Comparison of ENCODE assay signal across 8 cellular contexts in the genomic region with DNA sequence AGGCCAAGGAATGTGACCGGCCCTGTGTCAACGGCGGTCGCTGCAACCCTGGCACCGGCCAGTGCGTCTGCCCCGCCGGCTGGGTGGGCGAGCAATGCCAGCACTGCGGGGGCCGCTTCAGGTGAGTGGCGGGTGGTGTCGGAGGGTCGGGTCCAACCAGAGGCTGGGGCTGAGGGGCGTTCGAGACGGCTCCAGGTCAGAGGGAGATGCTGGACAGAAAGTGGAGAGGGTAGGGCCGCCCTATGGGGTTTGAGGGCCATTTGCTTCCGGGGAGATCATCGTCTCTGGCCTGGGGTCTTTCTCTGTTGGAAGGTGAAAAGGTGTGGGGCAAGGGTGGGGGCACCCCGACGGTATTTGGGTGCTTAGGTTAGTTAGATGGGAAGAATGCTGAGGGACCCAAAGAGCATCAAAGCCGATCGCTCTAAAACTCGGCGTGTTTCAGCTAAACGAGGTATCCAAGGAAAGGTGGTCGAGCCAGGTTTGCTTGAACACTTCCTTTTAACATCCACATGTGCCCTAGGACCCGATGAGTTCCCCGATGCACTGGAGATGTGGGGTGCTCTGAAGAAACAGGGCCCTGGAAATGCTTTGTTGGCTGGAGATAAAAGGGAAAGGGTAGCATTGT. TPM values are rescaled to one million over a fixed set of nuclear protein-coding genes. Genes with fewer than 3 reads are reported as not detected.
DNase-seq lines count a peak whose midpoint lies in the region; ATAC-seq, FAIRE-seq and TF ChIP-seq lines count a peak whose summit lies in the region.

No MANE protein-coding gene starts in this region.

- no peak overlapping the region for H2AFZ ChIP-seq in HepG2 (ENCODE audit: low read length)

- in situ Hi-C loops in astrocyte of the cerebellum (cut with HindIII; ENCODE audit: low sequenced_read_pairs) = no loop called here
- in situ Hi-C loops in HepG2 (cut with HindIII; ENCODE audit: extremely low pct_ligation_motif_present, low pct_unique_long_range_greater_than_20kb) = no loop called here

- no peak for TF ChIP-seq POLR2A in HepG2 (IDR thresholded peaks at IDR 0.05; ENCODE audit: insufficient read depth in 1 of 2, low read depth in 2 of 2, low read length in 2 of 2)

- H3K36me3 ChIP-seq in HepG2 (replicated peaks in 1 of 2; ENCODE audit: control insufficient read depth in 1 of 2, insufficient read depth in 2 of 2, low read length in 2 of 2) (no peaks in the 10 kb centered on the region; a peak in 1 of 5 replicates), thymus (ENCODE audit: control insufficient read depth, insufficient read depth) (no peaks in the 10 kb centered on the region)

- no TSS peak for BruUV-seq in HepG2 (replicated peaks; lab: Mats Ljungman, UMichigan)

- no peak for TF ChIP-seq CTCF in astrocyte of the cerebellum (IDR thresholded peaks at IDR 0.05; ENCODE audit: low read depth, low read length, missing control alignments)
- TF ChIP-seq CTCF in HepG2 (CRISPR knock-in tag; IDR thresholded peaks at IDR 0.05) = no peak

- peak overlapping the region; percentile 94 for H3K4me2 ChIP-seq in HepG2 (ENCODE audit: low read depth, low read length)

- H3K4me1 ChIP-seq in HepG2 (ENCODE audit: insufficient read depth, low read length) (peaks cover 44% of the 10 kb centered on the region), thymus (ENCODE audit: control insufficient read depth, insufficient read depth, low read length) (peaks cover 3% of the 10 kb centered on the region)

- TF ChIP-seq EP300 in HepG2 (IDR thresholded peaks at IDR 0.05; ENCODE audit: low read depth in 2 of 2, low read length in 2 of 2) (no peak), HepG2 (CRISPR knock-in tag; IDR thresholded peaks at IDR 0.05; ENCODE audit: borderline replicate concordance) (no peak)

- ATAC-seq in GM18858 (IDR thresholded peaks at IDR 0.05; ENCODE audit: unreplicated experiment) (peak; percentile 21), HG03175 (IDR thresholded peaks at IDR 0.05; ENCODE audit: unreplicated experiment) (peak; percentile 21), HepG2 (no peak; the same call in 2 of the 3 replicates)

- intact Hi-C loops in HepG2 (cut with micrococcal nuclease; ENCODE audit: unreplicated experiment) = loop anchor here (2.0 to 5.0 kb wide), 3 partner anchors 41 to 86 kb away; no protein-coding TSS in a partner anchor

- TF ChIP-seq RAD21 in HepG2 (CRISPR knock-in tag; IDR thresholded peaks at IDR 0.05) = no peak

- POLR2A ChIA-PET in HepG2 (lab: Yijun Ruan, JAX) = interaction anchor here (0.8 to 4.7 kb wide), 2 partner anchors 11 to 63 kb away, joined by 3 to 40 read pairs; no protein-coding TSS in a partner anchor

- no peak for FAIRE-seq in HepG2 (lab: Jason Lieb, UNC)

- CTCF ChIA-PET in HepG2 (lab: Yijun Ruan, JAX; ENCODE audit: low intra/inter-chr PET ratio, low total read pairs) = no interaction called here

- WGBS in HepG2 (ENCODE audit: low lambda C conversion rate) = under 1% methylated on average over 30 of the region's 30 CpGs
- under 1% methylated on average over 30 of the region's 30 CpGs for WGBS in thymus

- no peaks in the 10 kb centered on the region for H3K9me3 ChIP-seq in HepG2 (ENCODE audit: low read length)
- no peaks in the 10 kb centered on the region for H3K9me3 ChIP-seq in thymus (ENCODE audit: control insufficient read depth)

- H3K27ac ChIP-seq in HepG2 (ENCODE audit: extremely low read length, insufficient read depth, low read length) (peak overlapping the region; percentile 65), thymus (ENCODE audit: low read depth) (no peak overlapping the region)

- peak overlapping the region; percentile 82 for H3K4me3 ChIP-seq in astrocyte of the cerebellum (ENCODE audit: low read depth, low read length)
- H3K4me3 ChIP-seq in HepG2 (replicated peaks in 1 of 3; ENCODE audit: insufficient read depth in 1 of 3, low read depth in 2 of 3, low read length in 3 of 3) = peak overlapping the region; percentile 79 to 99 (median 82)
- peak overlapping the region; percentile 96 for H3K4me3 ChIP-seq in thymus (ENCODE audit: low read length)

- H4K20me1 ChIP-seq in HepG2 (ENCODE audit: insufficient read depth, low read length) = peaks cover 18% of the 10 kb centered on the region

- H3K27me3 ChIP-seq in HepG2 (ENCODE audit: control insufficient read depth in 1 of 2, insufficient read depth in 2 of 2, low read length in 2 of 2) (peaks cover 0 to 4% of the 10 kb centered on the region in 2 experiments; a peak in 2 of 5 replicates), thymus (ENCODE audit: control insufficient read depth, insufficient read depth) (no peaks in the 10 kb centered on the region)

- no peak for DNase-seq in astrocyte of the cerebellum (ENCODE audit: low read depth)
- DNase-seq in HepG2 (ENCODE audit: low spot score) = no peak
- no peak for DNase-seq in NCI-H2029 treated with DMSO at 0.1 percent for 48 hours (lab: John Stamatoyannopoulos, UW)
- DNase-seq in COLO668 (lab: John Stamatoyannopoulos, UW; ENCODE audit: unreplicated experiment) = no peak
- DNase-seq in SW480 (ENCODE audit: low spot score) = no peak

- peak overlapping the region; percentile 84 for H3K9ac ChIP-seq in HepG2 (ENCODE audit: insufficient read depth, low read depth, low read length)

- H3K79me2 ChIP-seq in HepG2 (ENCODE audit: insufficient read depth, low read length) = peaks cover 50% of the 10 kb centered on the region

TF ChIP-seq in HepG2, 621 proteins besides CTCF, POLR2A, EP300 and RAD21 (continues in another document):
- TF ChIP-seq YEATS2 (CRISPR knock-in tag; IDR thresholded peaks at IDR 0.05; ENCODE audit: borderline replicate concordance) (no peak), TAF15 (IDR thresholded peaks at IDR 0.05; ENCODE audit: low read depth, low read length, poor library complexity, severe bottlenecking) (peak; percentile 11), ZNF841 (CRISPR knock-in tag; IDR thresholded peaks at IDR 0.05; ENCODE audit: borderline replicate concordance) (0 out of 2 replicates have a peak, but pooled peaks have one; percentile 1), TERF1 (CRISPR knock-in tag; IDR thresholded peaks at IDR 0.05) (0 out of 2 replicates have a peak, but pooled peaks have one; percentile 33), ZNF556 (CRISPR knock-in tag; IDR thresholded peaks at IDR 0.05; ENCODE audit: borderline replicate concordance) (0 out of 2 replicates have a peak, but pooled peaks have one; percentile 7), ZNF230 (CRISPR knock-in tag; IDR thresholded peaks at IDR 0.05) (0 out of 2 replicates have a peak, but pooled peaks have one; percentile 9), FOXA1 (IDR thresholded peaks at IDR 0.05) (no peak), FOXA1 (CRISPR knock-in tag; IDR thresholded peaks at IDR 0.05) (peak; percentile 36; the same call in 1 of the 2 replicates), MAFF (IDR thresholded peaks at IDR 0.05; ENCODE audit: low read depth, low read length) (no peak), PHF20 (CRISPR knock-in tag; IDR thresholded peaks at IDR 0.05) (no peak), AGO2 (optimal IDR thresholded peaks at IDR 0.05; ENCODE audit: low read depth, low read length) (peak; percentile 6), EED (CRISPR knock-in tag; IDR thresholded peaks at IDR 0.05) (peak; percentile 36), KDM5A (IDR thresholded peaks at IDR 0.05; ENCODE audit: borderline replicate concordance, low read length) (peak; percentile 22; the same call in 1 of the 2 replicates)
- TF ChIP-seq, protein P1, sequence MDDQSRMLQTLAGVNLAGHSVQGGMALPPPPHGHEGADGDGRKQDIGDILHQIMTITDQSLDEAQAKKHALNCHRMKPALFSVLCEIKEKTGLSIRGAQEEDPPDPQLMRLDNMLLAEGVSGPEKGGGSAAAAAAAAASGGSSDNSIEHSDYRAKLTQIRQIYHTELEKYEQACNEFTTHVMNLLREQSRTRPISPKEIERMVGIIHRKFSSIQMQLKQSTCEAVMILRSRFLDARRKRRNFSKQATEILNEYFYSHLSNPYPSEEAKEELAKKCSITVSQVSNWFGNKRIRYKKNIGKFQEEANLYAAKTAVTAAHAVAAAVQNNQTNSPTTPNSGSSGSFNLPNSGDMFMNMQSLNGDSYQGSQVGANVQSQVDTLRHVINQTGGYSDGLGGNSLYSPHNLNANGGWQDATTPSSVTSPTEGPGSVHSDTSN (CRISPR knock-in tag; IDR thresholded peaks at IDR 0.05; ENCODE audit: borderline replicate concordance) = no peak

RNA-seq across cellular contexts. Expression of gene ATRN, which starts 0.7 kb away (rescaled TPM):
- total RNA-seq in HepG2 (2016; rRNA removed; fragmentation: Illumina TruSeq; extraction: Trizol) = 30.8 and 44.2 TPM in 2 replicates
- 3.7 and 4.2 TPM in 2 replicates for total RNA-seq in HepG2 (2016; cell fraction: cytosol; rRNA removed; fragmentation: Illumina TruSeq; extraction: Trizol; ENCODE audit: low read depth)
- 27.2 and 45.7 TPM in 2 replicates for total RNA-seq in HepG2 (2016; cell fraction: insoluble cytoplasmic fraction; rRNA removed; fragmentation: Illumina TruSeq; extraction: Trizol)
- total RNA-seq in HepG2 (2016; cell fraction: membrane; rRNA removed; fragmentation: Illumina TruSeq; extraction: Trizol) = 9.6 and 11.5 TPM in 2 replicates
- 61.1 and 74.3 TPM in 2 replicates for total RNA-seq in HepG2 (2016; cell fraction: nucleus; rRNA removed; fragmentation: Illumina TruSeq; extraction: Trizol)
- polyA plus RNA-seq in HepG2 (2011; rRNA removed) = 81.1 and 97.2 TPM in 2 replicates
- 56.4 and 83.6 TPM in 2 replicates for polyA plus RNA-seq in HepG2 (2011; cell fraction: cytosol; rRNA removed)
- 56.4 and 62.4 TPM in 2 replicates for polyA plus RNA-seq in HepG2 (2011; cell fraction: nucleus; rRNA removed)
- polyA plus RNA-seq in HepG2 (2012) = 69.4 and 78.7 TPM in 2 replicates
- polyA plus RNA-seq in HepG2 (2016; cell fraction: cytosol; fragmentation: Illumina TruSeq; extraction: Trizol; ENCODE audit: low read depth) = 1.8 and 2.0 TPM in 2 replicates
- 14.7 and 16.4 TPM in 2 replicates for polyA plus RNA-seq in HepG2 (2016; cell fraction: insoluble cytoplasmic fraction; fragmentation: Illumina TruSeq; extraction: Trizol; ENCODE audit: low read depth)
- 4.0 and 4.6 TPM in 2 replicates for polyA plus RNA-seq in HepG2 (2016; cell fraction: membrane; fragmentation: Illumina TruSeq; extraction: Trizol; ENCODE audit: low read depth)
- 41.8 and 43.9 TPM in 2 replicates for polyA plus RNA-seq in HepG2 (2016; cell fraction: nucleus; fragmentation: Illumina TruSeq; extraction: Trizol; ENCODE audit: insufficient read depth, low read depth)
- polyA minus RNA-seq in HepG2 (2011; rRNA and poly(A)+ RNA removed; ENCODE audit: low replicate concordance) = 12.4 and 245 TPM in 2 replicates
- 92.1 and 130 TPM in 2 replicates for polyA minus RNA-seq in HepG2 (2011; cell fraction: cytosol; rRNA and poly(A)+ RNA removed)
- 123 and 165 TPM in 2 replicates for polyA minus RNA-seq in HepG2 (2011; cell fraction: nucleus; rRNA and poly(A)+ RNA removed)
- polyA plus RNA-seq in thymus = 4.8 TPM
